14 cellular contexts compared by ENCODE assay signal in the genomic region with DNA sequence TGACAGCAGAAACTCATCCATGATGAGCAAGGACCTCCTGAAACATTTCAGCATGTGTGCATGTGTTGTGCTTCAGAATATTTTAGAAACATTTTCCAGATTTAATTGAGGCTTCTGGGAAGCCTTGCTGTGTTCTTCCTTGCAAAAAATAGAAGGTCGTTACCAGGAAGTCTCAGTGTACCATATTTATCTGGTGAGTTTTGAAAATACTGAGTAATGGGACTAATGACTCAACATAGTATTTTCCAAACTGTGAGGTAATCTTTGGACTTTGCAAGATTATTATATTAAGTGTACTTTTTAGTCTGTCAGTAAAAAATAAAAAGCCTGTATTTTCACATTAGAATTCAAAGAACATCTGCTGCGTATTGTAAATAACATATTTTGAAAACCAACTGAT.
DNase-seq lines count a peak whose midpoint lies in the region; ATAC-seq lines count a peak whose summit lies in the region.
"Had no signal": no experiment of that assay in that cellular context is flagged by ENCODE, and none has a peak within 500 bp of the region (broad histone marks: within the 10 kb centered on the region; RNA-seq: fewer than 3 reads in every experiment).

No MANE protein-coding gene starts in this region.

- DNase-seq in AG20443 (ENCODE audit: low spot score) (peak; percentile 47), dedifferentiated amniotic fluid mesenchymal stem cell (ENCODE audit: extremely low spot score) (peak; percentile 40), left cardiac atrium (no peak), renal cortical epithelial cell (ENCODE audit: low read depth) (peak; percentile 2), Kasumi-1 (lab: John Stamatoyannopoulos, UW) (no peak), NCI-H2227 (lab: John Stamatoyannopoulos, UW; ENCODE audit: unreplicated experiment) (no peak), DMS153 treated with DMSO at 0.1 percent for 48 hours (lab: John Stamatoyannopoulos, UW; ENCODE audit: unreplicated experiment) (no peak)
- DNase-seq: activated CD4-positive, alpha-beta T cell treated with anti-CD3 and anti-CD28 coated beads, Interleukin-2, amount 10 ng/mL, durations not matched to agents 7 days and 5 days; activated naive CD8-positive, alpha-beta T cell treated with anti-CD3 and anti-CD28 coated beads for 36 hours; CD8-positive, alpha-beta memory T cell; nucleus accumbens; stimulated activated CD4-positive, alpha-beta T cell treated with anti-CD3 and anti-CD28 coated beads, Interleukin-12 subunit alpha, Interleukin-12 subunit beta, amount 100 ng/mL, for 4 hours; stimulated activated naive B cell treated with anti-CD40 and anti-IgM and Interleukin-4, amounts not matched to agents 10 μg/mL and 1 μg/mL and 100 μg/mL, for 72 hours had no signal

- intact Hi-C loops in left cardiac atrium (cut with DNase I), result no loop called here

- ATAC-seq in left cardiac atrium (peak; percentile 28 to 84), HG03565 (IDR thresholded peaks at IDR 0.05; ENCODE audit: unreplicated experiment) (no peak)
- ATAC-seq: stimulated activated naive B cell treated with anti-CD40 and anti-IgM and Interleukin-4, amounts not matched to agents 10 μg/mL and 1 μg/mL and 100 μg/mL, for 72 hours had no signal

Comparison
In these comparisons a context has a peak if more than half of its experiments do, and no peak if none do; other contexts are left out.
1. DNase-seq: peak in AG20443 (single experiment), dedifferentiated amniotic fluid mesenchymal stem cell (single experiment) and renal cortical epithelial cell (single experiment); none in left cardiac atrium (single experiment), Kasumi-1 (0 of 2), NCI-H2227 (single experiment) and DMS153 treated with DMSO at 0.1 percent for 48 hours (single experiment).